In the genomic region with DNA sequence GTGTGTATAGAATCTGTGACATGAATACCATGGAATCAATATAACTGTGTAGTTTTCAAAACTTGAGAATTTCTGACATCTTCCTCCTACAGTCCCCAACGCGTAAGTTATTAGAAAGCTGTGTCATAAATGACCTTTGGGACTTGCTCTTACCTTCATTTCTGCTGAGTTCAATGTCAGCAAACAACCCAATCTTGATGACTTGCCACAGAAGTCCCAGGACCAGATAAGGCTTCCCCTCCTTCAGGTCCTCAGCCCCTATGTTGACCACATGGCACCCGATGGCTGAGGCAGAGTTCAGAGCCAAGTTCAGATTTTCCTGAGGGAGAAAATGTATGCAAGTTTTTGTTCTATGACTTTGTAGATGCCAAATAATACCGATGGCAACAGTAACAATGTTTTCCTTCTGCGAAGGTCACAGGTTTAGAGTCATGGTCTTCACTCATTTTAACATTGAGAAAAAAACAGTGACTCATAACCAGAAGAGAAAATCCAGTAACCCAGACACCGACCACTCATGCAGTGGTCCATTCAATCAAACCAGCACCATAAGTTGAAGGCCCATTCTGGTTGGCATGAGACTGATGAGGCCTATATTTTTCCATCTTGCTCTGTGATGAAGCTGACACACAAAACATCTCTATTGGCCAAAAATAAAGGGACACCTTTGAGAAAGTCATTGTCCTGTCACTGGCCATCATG, we compare ENCODE assay signal across 23 cellular contexts. TPM values are rescaled to one million over a fixed set of nuclear protein-coding genes. Genes with fewer than 3 reads are reported as not detected.
DNase-seq lines count a peak whose midpoint lies in the region; ATAC-seq and TF ChIP-seq lines count a peak whose summit lies in the region.
"Had no signal": no experiment of that assay in that cellular context is flagged by ENCODE, and none has a peak within 500 bp of the region (broad histone marks: within the 10 kb centered on the region; RNA-seq: fewer than 3 reads in every experiment).

No MANE protein-coding gene starts in this region.

- peaks cover 79% of the 10 kb centered on the region for H3K36me3 Mint-ChIP-seq in activated naive CD4-positive, alpha-beta T cell treated with anti-CD3 and anti-CD28 coated beads, Interleukin-2, amount 10 ng/mL, durations not matched to agents 7 days and 5 days
- H3K36me3 Mint-ChIP-seq in activated B cell treated with CpG ODN at 0.5 μM for 24 hours (ENCODE audit: low read depth): peaks cover 88% of the 10 kb centered on the region
- peaks cover 98% of the 10 kb centered on the region for H3K36me3 Mint-ChIP-seq in effector memory CD8-positive, alpha-beta T cell (ENCODE audit: insufficient read depth)
- H3K36me3 Mint-ChIP-seq in stimulated activated naive CD8-positive, alpha-beta T cell treated with anti-CD3 and anti-CD28 coated beads, Interleukin-15, Interleukin-2, amounts not matched to agents 100 ng/mL and 50 ng/mL, for 24 hours (ENCODE audit: low read depth): peaks cover 91% of the 10 kb centered on the region
- H3K36me3 Mint-ChIP-seq: brain had no signal

- H3K4me1 Mint-ChIP-seq in activated naive CD4-positive, alpha-beta T cell treated with anti-CD3 and anti-CD28 coated beads, Interleukin-2, amount 10 ng/mL, durations not matched to agents 7 days and 5 days: peaks cover 27% of the 10 kb centered on the region
- peaks cover 4% of the 10 kb centered on the region for H3K4me1 Mint-ChIP-seq in activated B cell treated with CpG ODN at 0.5 μM for 24 hours
- peaks cover 21 to 41% of the 10 kb centered on the region in 2 donors for H3K4me1 Mint-ChIP-seq in effector memory CD8-positive, alpha-beta T cell (ENCODE audit: low read depth in 2 of 2)
- peaks cover 70% of the 10 kb centered on the region for H3K4me1 Mint-ChIP-seq in stimulated activated naive CD8-positive, alpha-beta T cell treated with anti-CD3 and anti-CD28 coated beads, Interleukin-15, Interleukin-2, amounts not matched to agents 100 ng/mL and 50 ng/mL, for 24 hours (ENCODE audit: low read depth)
- H3K4me1 Mint-ChIP-seq: nephron progenitor cell had no signal

- DNase-seq in activated naive CD4-positive, alpha-beta T cell treated with anti-CD3 and anti-CD28 coated beads, Interleukin-2, amount 10 ng/mL, durations not matched to agents 7 days and 5 days: no peak
- no peak for DNase-seq in activated naive CD4-positive, alpha-beta T cell treated with anti-CD3 and anti-CD28 coated beads, Interleukin-2, amount 50 U/mL, for 16 hours
- DNase-seq in activated B cell treated with CpG ODN at 0.5 μM for 24 hours: no peak
- DNase-seq in effector memory CD8-positive, alpha-beta T cell: no peak
- DNase-seq in left colon: no peak
- DNase-seq in OCI-M2 (lab: John Stamatoyannopoulos, UW; ENCODE audit: unreplicated experiment): no peak
- DNase-seq: activated CD4-positive, CD25-positive, alpha-beta regulatory T cell treated with anti-CD3 and anti-CD28 coated beads, Interleukin-2, amount 50 U/mL, for 72 hours; activated CD8-positive, alpha-beta memory T cell treated with anti-CD3 and anti-CD28 coated beads, Interleukin-2, amount 50 U/mL, for 48 hours; colonic mucosa; HCEC 1CT; left cardiac atrium; NCI-H1092; nephron progenitor cell; T-helper 9 cell; tibial artery had no signal

- no peak for TF ChIP-seq CTCF in activated B cell treated with CpG ODN at 0.5 μM for 24 hours (IDR thresholded peaks at IDR 0.05)

- H3K27me3 Mint-ChIP-seq in activated naive CD4-positive, alpha-beta T cell treated with anti-CD3 and anti-CD28 coated beads, Interleukin-2, amount 10 ng/mL, durations not matched to agents 7 days and 5 days: no peaks in the 10 kb centered on the region
- no peaks in the 10 kb centered on the region for H3K27me3 Mint-ChIP-seq in activated B cell treated with CpG ODN at 0.5 μM for 24 hours
- H3K27me3 Mint-ChIP-seq in effector memory CD8-positive, alpha-beta T cell: no peaks in the 10 kb centered on the region
- H3K27me3 Mint-ChIP-seq in stimulated activated naive CD8-positive, alpha-beta T cell treated with anti-CD3 and anti-CD28 coated beads, Interleukin-15, Interleukin-2, amounts not matched to agents 100 ng/mL and 50 ng/mL, for 24 hours: no peaks in the 10 kb centered on the region

- peak overlapping the region; percentile 52 for H3K27ac Mint-ChIP-seq in activated naive CD4-positive, alpha-beta T cell treated with anti-CD3 and anti-CD28 coated beads, Interleukin-2, amount 10 ng/mL, durations not matched to agents 7 days and 5 days
- peak overlapping the region; percentile 56 for H3K27ac Mint-ChIP-seq in activated B cell treated with CpG ODN at 0.5 μM for 24 hours
- H3K27ac Mint-ChIP-seq in effector memory CD8-positive, alpha-beta T cell: peak overlapping the region; percentile 90 to 91
- peak overlapping the region; percentile 86 for H3K27ac Mint-ChIP-seq in stimulated activated naive CD8-positive, alpha-beta T cell treated with anti-CD3 and anti-CD28 coated beads, Interleukin-15, Interleukin-2, amounts not matched to agents 100 ng/mL and 50 ng/mL, for 24 hours
- H3K27ac Mint-ChIP-seq: nephron progenitor cell had no signal

- no peaks in the 10 kb centered on the region for H3K9me3 Mint-ChIP-seq in activated naive CD4-positive, alpha-beta T cell treated with anti-CD3 and anti-CD28 coated beads, Interleukin-2, amount 10 ng/mL, durations not matched to agents 7 days and 5 days
- no peaks in the 10 kb centered on the region for H3K9me3 Mint-ChIP-seq in activated B cell treated with CpG ODN at 0.5 μM for 24 hours
- no peaks in the 10 kb centered on the region for H3K9me3 Mint-ChIP-seq in effector memory CD8-positive, alpha-beta T cell
- no peaks in the 10 kb centered on the region for H3K9me3 Mint-ChIP-seq in stimulated activated naive CD8-positive, alpha-beta T cell treated with anti-CD3 and anti-CD28 coated beads, Interleukin-15, Interleukin-2, amounts not matched to agents 100 ng/mL and 50 ng/mL, for 24 hours
- H3K9me3 Mint-ChIP-seq: brain, nephron progenitor cell had no signal

- CTCF ChIA-PET in activated naive CD4-positive, alpha-beta T cell treated with anti-CD3 and anti-CD28 coated beads, Interleukin-2, amount 10 ng/mL, durations not matched to agents 7 days and 5 days (lab: Charles Lee): no interaction called here
- CTCF ChIA-PET in activated B cell treated with CpG ODN at 0.5 μM for 24 hours (lab: Charles Lee): no interaction called here

- intact Hi-C loops in activated B cell treated with CpG ODN at 0.5 μM for 24 hours (cut with micrococcal nuclease): no loop called here
- intact Hi-C loops in left colon (cut with DNase I, micrococcal nuclease): no loop called here

- no peak for ATAC-seq in activated B cell treated with CpG ODN at 0.5 μM for 24 hours (ENCODE audit: low read depth)
- ATAC-seq in effector memory CD8-positive, alpha-beta T cell (replicated peaks): no peak
- ATAC-seq in left colon: no peak
- ATAC-seq in GM21526 (IDR thresholded peaks at IDR 0.05; ENCODE audit: low FRiP score, unreplicated experiment): no peak
- ATAC-seq: left cardiac atrium, sciatic nerve had no signal

- no peak overlapping the region for H3K4me3 Mint-ChIP-seq in activated naive CD4-positive, alpha-beta T cell treated with anti-CD3 and anti-CD28 coated beads, Interleukin-2, amount 10 ng/mL, durations not matched to agents 7 days and 5 days
- H3K4me3 Mint-ChIP-seq in activated B cell treated with CpG ODN at 0.5 μM for 24 hours: no peak overlapping the region
- no peak overlapping the region for H3K4me3 Mint-ChIP-seq in effector memory CD8-positive, alpha-beta T cell
- H3K4me3 Mint-ChIP-seq in stimulated activated naive CD8-positive, alpha-beta T cell treated with anti-CD3 and anti-CD28 coated beads, Interleukin-15, Interleukin-2, amounts not matched to agents 100 ng/mL and 50 ng/mL, for 24 hours: no peak overlapping the region
- H3K4me3 Mint-ChIP-seq: brain, nephron progenitor cell had no signal

- POLR2A ChIA-PET in activated B cell treated with CpG ODN at 0.5 μM for 24 hours (lab: Charles Lee): no interaction called here

RNA-seq across cellular contexts. Expression of a gene that starts 29.2 kb away (rescaled TPM):
- total RNA-seq in activated B cell treated with CpG ODN at 0.5 μM for 24 hours (948 and 977 TPM in 2 replicates), left colon (10 to 100 TPM in 1 of 2 donors, 1 to 10 TPM in 1; 9.4 to 33.4 TPM)
- total RNA-seq: LHCN-M2 had no signal

RNA-seq across cellular contexts. Expression of a gene that starts 47.9 kb away (rescaled TPM):
- total RNA-seq in activated B cell treated with CpG ODN at 0.5 μM for 24 hours (not detected in 2 replicates), left colon (not detected)
- total RNA-seq: left cardiac atrium, LHCN-M2, mesenteric fat pad, NCI-H460, RPMI7951, sciatic nerve had no signal

RNA-seq across cellular contexts. Expression of a gene that starts 59.0 kb away (rescaled TPM):
- 0.10 TPM in 1 of 2 replicates, not detected in the other for total RNA-seq in activated B cell treated with CpG ODN at 0.5 μM for 24 hours
- not detected for total RNA-seq in left colon
- total RNA-seq: colonic mucosa, LHCN-M2 had no signal

Comparison
In these comparisons a context has a peak if more than half of its experiments do, and no peak if none do; other contexts are left out.
1. RNA of a gene that starts 29.2 kb away (total RNA-seq): 948 to 977 TPM in activated B cell treated with CpG ODN at 0.5 μM for 24 hours; 9.4 to 33.4 TPM in left colon; every median in the first group is over 10 times any median in the second.
2. Peak in every context shown above with its lines, with median percentiles within 50 percentile points of each other: H3K27ac Mint-ChIP-seq.